ENCODE assay signal across 20 cellular contexts in genomic region chr13:68715651-68716050, GRCh38.
DNase-seq lines count a peak whose midpoint lies in the region; ATAC-seq and TF ChIP-seq lines count a peak whose summit lies in the region.
"Had no signal": no experiment of that assay in that cellular context is flagged by ENCODE, and none has a peak within 500 bp of the region (broad histone marks: within the 10 kb centered on the region; RNA-seq: fewer than 3 reads in every experiment).

No MANE protein-coding gene starts in this region.

- H3K9me3 Mint-ChIP-seq in osteocyte (ENCODE audit: unreplicated experiment), result no peaks in the 10 kb centered on the region

- no peaks in the 10 kb centered on the region for H3K36me3 ChIP-seq in MG63
- H3K36me3 ChIP-seq: BLaER1 treated with 17β-estradiol and CSF1 and Interleukin-3, amounts not matched to agents 10 nM and 100 nM had no signal

- ATAC-seq in GM19023 (IDR thresholded peaks at IDR 0.05; ENCODE audit: unreplicated experiment) (no peak), right cardiac atrium (no peak)
- ATAC-seq: HepG2, Right ventricle myocardium inferior had no signal

- H3K9me3 ChIP-seq in MG63, result no peaks in the 10 kb centered on the region
- no peaks in the 10 kb centered on the region for H3K9me3 ChIP-seq in right cardiac atrium (ENCODE audit: control insufficient read depth, low read length)

- no peak for TF ChIP-seq CTCF in osteocyte (IDR thresholded peaks at IDR 0.05)

- no peak overlapping the region for H3K4me3 Mint-ChIP-seq in osteocyte (ENCODE audit: unreplicated experiment)

- H3K27ac ChIP-seq in right cardiac atrium (ENCODE audit: low read length), result no peak overlapping the region
- H3K27ac ChIP-seq: BLaER1 treated with 17β-estradiol and CSF1 and Interleukin-3, amounts not matched to agents 10 nM and 100 nM; GM23248; HL-60; KMS-11 had no signal

- no peaks in the 10 kb centered on the region for H3K4me1 ChIP-seq in right cardiac atrium (ENCODE audit: control insufficient read depth, insufficient read depth, low read length)

- peaks cover 32% of the 10 kb centered on the region for H3K4me1 Mint-ChIP-seq in osteocyte (ENCODE audit: unreplicated experiment)

- H3K36me3 Mint-ChIP-seq in osteocyte (ENCODE audit: unreplicated experiment), result no peaks in the 10 kb centered on the region

- peak; percentile 49 for DNase-seq in NCI-H748 (lab: John Stamatoyannopoulos, UW; ENCODE audit: unreplicated experiment)
- no peak for DNase-seq in NCI-H748 treated with DMSO at 0.1 percent for 48 hours (lab: John Stamatoyannopoulos, UW)
- peak; percentile 10 for DNase-seq in MG63
- peak; percentile 28 for DNase-seq in astrocyte of the hippocampus (ENCODE audit: low read depth, low spot score)
- DNase-seq in osteocyte (ENCODE audit: extremely low spot score, unreplicated experiment), result no peak
- DNase-seq in right cardiac atrium, result no peak
- DNase-seq in SKM-1 (lab: John Stamatoyannopoulos, UW; ENCODE audit: unreplicated experiment), result no peak
- DNase-seq: 8988T, GM23248, MM.1S, NCI-H1417, NCI-H2029 treated with DMSO at 0.1 percent for 48 hours, NCI-H226, NCI-H526 had no signal

- peak overlapping the region; percentile 51 for H3K27ac Mint-ChIP-seq in osteocyte (ENCODE audit: unreplicated experiment)

- WGBS in right cardiac atrium, result 40% methylated on average over 2 of the region's 2 CpGs

- H3K27me3 ChIP-seq in MG63 (no peaks in the 10 kb centered on the region), right cardiac atrium (ENCODE audit: control insufficient read depth, insufficient read depth) (no peaks in the 10 kb centered on the region)
- H3K27me3 ChIP-seq: BLaER1 treated with 17β-estradiol and CSF1 and Interleukin-3, amounts not matched to agents 10 nM and 100 nM had no signal

- intact Hi-C loops in right cardiac atrium (cut with DNase I), result no loop called here

- H3K4me3 ChIP-seq in MG63 (no peak overlapping the region), right cardiac atrium (ENCODE audit: low read length) (no peak overlapping the region)
- H3K4me3 ChIP-seq: BLaER1 treated with 17β-estradiol and CSF1 and Interleukin-3, amounts not matched to agents 10 nM and 100 nM; GM23248 had no signal

- H3K27me3 Mint-ChIP-seq in osteocyte (ENCODE audit: unreplicated experiment), result no peaks in the 10 kb centered on the region

Comparison
In these comparisons a context has a peak if more than half of its experiments do, and no peak if none do; other contexts are left out.
1. DNase-seq: peak in NCI-H748 (single experiment), MG63 (single experiment) and astrocyte of the hippocampus (single experiment); none in NCI-H748 treated with DMSO at 0.1 percent for 48 hours (single experiment), osteocyte (single experiment), right cardiac atrium (0 of 3) and SKM-1 (single experiment).